21 cellular contexts compared by ENCODE assay signal in genomic region chr15:76382987-76383728, GRCh38. TPM values are rescaled to one million over a fixed set of nuclear protein-coding genes. Genes with fewer than 3 reads are reported as not detected.
"Had no signal": no experiment of that assay in that cellular context is flagged by ENCODE, and none has a peak within 500 bp of the region (broad histone marks: within the 10 kb centered on the region; RNA-seq: fewer than 3 reads in every experiment).

No MANE protein-coding gene starts in this region.

- DNase-seq: IMR-90, Kasumi-1, MM.1S, NCI-H1092 treated with DMSO at 0.1 percent for 48 hours, NCI-H1436, NCI-H187, NCI-H2029, NCI-H2081 treated with DMSO at 0.1 percent for 48 hours, NCI-H2171, NCI-H226, NCI-H446, NCI-H510A, NCI-H524 treated with DMSO at 0.1 percent for 48 hours, NCI-H69, NCI-H774, SHP77 treated with DMSO at 0.1 percent for 48 hours, SJCRH30 had no signal

- ATAC-seq: HepG2, Panc1, Right ventricle myocardium inferior, SK-N-SH treated with all-trans-retinoic acid at 6 μM for 48 hours had no signal

RNA-seq across cellular contexts. Expression of gene ISL2, which starts 46.6 kb away (rescaled TPM):
- total RNA-seq: Right ventricle myocardium inferior had no signal
